In genomic region chr2:231604101-231604684, GRCh38 we compare ENCODE assay signal across 8 cellular contexts. TPM values are rescaled to one million over a fixed set of nuclear protein-coding genes. Genes with fewer than 3 reads are reported as not detected.
DNase-seq lines count a peak whose midpoint lies in the region; ATAC-seq and TF ChIP-seq lines count a peak whose summit lies in the region.

No MANE protein-coding gene starts in this region.

- H4K20me1 ChIP-seq in OCI-LY3 (ENCODE audit: insufficient read depth, low read length) = no peaks in the 10 kb centered on the region

- H3K27ac ChIP-seq in OCI-LY3 (ENCODE audit: low read length) = 0 out of 2 replicates have a peak overlapping the region, but pooled peaks have one; percentile 29
- H3K27ac ChIP-seq in liver (ENCODE audit: low read depth in 1 of 2, low read length in 2 of 2) = peak overlapping the region; percentile 73 to 87
- peak overlapping the region; percentile 100 for H3K27ac ChIP-seq in stomach smooth muscle (ENCODE audit: low read length)

- peak overlapping the region; percentile 93 for H3K4me3 ChIP-seq in OCI-LY3 (ENCODE audit: low read length)
- H3K4me3 ChIP-seq in liver (ENCODE audit: low read depth in 1 of 3, low read length in 3 of 3) = peak overlapping the region in 2 of 3 donors; percentile 27 to 59
- peak overlapping the region; percentile 40 to 74 for H3K4me3 ChIP-seq in stomach smooth muscle (ENCODE audit: low read length in 2 of 2)

- peaks cover 17% of the 10 kb centered on the region for H3K4me1 ChIP-seq in OCI-LY3 (ENCODE audit: low read length)
- peaks cover 0 to 5% (median 4%) of the 10 kb centered on the region in 4 donors for H3K4me1 ChIP-seq in liver (ENCODE audit: control insufficient read depth in 4 of 4, insufficient read depth in 4 of 4, low read length in 3 of 4)
- peaks cover 55% of the 10 kb centered on the region for H3K4me1 ChIP-seq in stomach smooth muscle (ENCODE audit: control insufficient read depth, insufficient read depth, low read length)

- H3K27me3 ChIP-seq in OCI-LY3 (ENCODE audit: low read depth, low read length) (no peaks in the 10 kb centered on the region), liver (ENCODE audit: control insufficient read depth in 4 of 4, insufficient read depth in 4 of 4, low read length in 3 of 4) (no peaks in the 10 kb centered on the region), stomach smooth muscle (ENCODE audit: control insufficient read depth in 1 of 2, insufficient read depth in 2 of 2, low read length in 2 of 2) (no peaks in the 10 kb centered on the region)

- H3K4me2 ChIP-seq in OCI-LY3 (ENCODE audit: low read length) = peak overlapping the region; percentile 99

- peak; percentile 39 for ATAC-seq in GM18511 (IDR thresholded peaks at IDR 0.05; ENCODE audit: unreplicated experiment)
- peak; percentile 24 for ATAC-seq in HG02970 (IDR thresholded peaks at IDR 0.05; ENCODE audit: low FRiP score, unreplicated experiment)

- H2AFZ ChIP-seq in OCI-LY3 (ENCODE audit: low read depth, low read length) = no peak overlapping the region

- no peaks in the 10 kb centered on the region for H3K9me3 ChIP-seq in OCI-LY3 (ENCODE audit: insufficient read depth, low read length)
- no peaks in the 10 kb centered on the region for H3K9me3 ChIP-seq in liver (ENCODE audit: control insufficient read depth in 4 of 4, low read length in 3 of 4)
- no peaks in the 10 kb centered on the region for H3K9me3 ChIP-seq in stomach smooth muscle (ENCODE audit: control insufficient read depth in 2 of 2, low read length in 2 of 2)

- no peaks in the 10 kb centered on the region for H3K36me3 ChIP-seq in OCI-LY3 (replicated peaks; ENCODE audit: low read depth, low read length)
- no peaks in the 10 kb centered on the region for H3K36me3 ChIP-seq in liver (ENCODE audit: control insufficient read depth in 4 of 4, insufficient read depth in 3 of 4, low read depth in 1 of 4, low read length in 3 of 4)
- H3K36me3 ChIP-seq in stomach smooth muscle (ENCODE audit: control insufficient read depth in 2 of 2, insufficient read depth in 2 of 2, low read length in 2 of 2) = no peaks in the 10 kb centered on the region

- H3K9ac ChIP-seq in OCI-LY3 (ENCODE audit: low read length) (peak overlapping the region; percentile 78), liver (ENCODE audit: low read depth in 1 of 2, low read length in 2 of 2) (peak overlapping the region; percentile 5 to 15), stomach smooth muscle (ENCODE audit: low read length in 2 of 2) (peak overlapping the region; percentile 91 to 100)

- no peak for TF ChIP-seq RAD21 in liver (IDR thresholded peaks at IDR 0.05)

- 16% methylated on average over 40 of the region's 40 CpGs for WGBS in liver

- TF ChIP-seq CTCF in OCI-LY3 (IDR thresholded peaks at IDR 0.05; ENCODE audit: low read depth, low read length) (no peak), liver (IDR thresholded peaks at IDR 0.05; ENCODE audit: low read depth, low read length, missing input control) (no peak)

- H3K79me2 ChIP-seq in OCI-LY3 (ENCODE audit: low read length) = no peaks in the 10 kb centered on the region

- DNase-seq in A172 (ENCODE audit: low spot score) (peak; percentile 46), cerebellar cortex (ENCODE audit: low spot score) (peak; percentile 65), RPMI8226 (no peak)

TF ChIP-seq in liver, 16 proteins besides CTCF, POLR2A, EP300 and RAD21:
- no peak for TF ChIP-seq HNF4A (conservative IDR thresholded peaks at IDR 0.05)
- TF ChIP-seq NR2F2 (IDR thresholded peaks at IDR 0.05) = no peak
- TF ChIP-seq FOXA2 (IDR thresholded peaks at IDR 0.05) = no peak
- TF ChIP-seq ATF3 (IDR thresholded peaks at IDR 0.05) = no peak
- no peak for TF ChIP-seq JUND (IDR thresholded peaks at IDR 0.05)
- TF ChIP-seq ZBTB33 (IDR thresholded peaks at IDR 0.05) = no peak
- no peak for TF ChIP-seq REST (IDR thresholded peaks at IDR 0.05)
- TF ChIP-seq RXRA (IDR thresholded peaks at IDR 0.05) = no peak
- TF ChIP-seq FOXA1 (IDR thresholded peaks at IDR 0.05) = no peak
TF ChIP-seq in liver: peak in this region for 0.

RNA-seq across cellular contexts. Expression of gene TEX44, which starts 11.5 kb away (rescaled TPM):
- not detected in 2 replicates for total RNA-seq in A172 (2014; rRNA removed; shearing (Covaris generic))
- not detected for total RNA-seq in liver
- polyA plus RNA-seq in liver = not detected

Comparison
In these comparisons a context has a peak if more than half of its experiments do, and no peak if none do; other contexts are left out.
1. H3K27ac ChIP-seq: peak in every context shown above with its lines; median percentile 100 in stomach smooth muscle; 80 in liver; 29 in OCI-LY3.
2. H3K4me3 ChIP-seq: peak in every context shown above with its lines; median percentile 93 in OCI-LY3; 57 in stomach smooth muscle; 43 in liver.
3. H3K9ac ChIP-seq: peak in every context shown above with its lines; median percentile 96 in stomach smooth muscle; 78 in OCI-LY3; 10 in liver.